In the genomic region with DNA sequence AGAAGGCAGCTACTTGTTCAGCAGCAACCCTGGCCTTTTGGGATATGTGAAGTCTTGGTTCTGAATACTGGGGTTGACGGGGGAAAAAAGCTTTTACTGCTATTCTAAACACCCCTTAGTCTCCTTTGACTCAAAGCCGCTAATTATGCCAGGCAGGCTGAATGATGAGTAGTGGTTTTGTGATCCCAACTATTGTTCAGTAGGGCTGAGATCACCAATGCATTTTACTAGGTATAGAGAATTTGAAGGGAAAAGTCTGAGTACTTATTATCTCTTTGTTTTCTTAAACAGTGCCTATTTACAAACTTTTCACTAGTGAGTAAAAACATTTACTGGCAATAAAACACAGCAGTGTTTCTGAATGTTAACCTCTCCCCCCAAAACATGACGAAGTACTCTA, we compare ENCODE assay signal across 1 cellular context.
TF ChIP-seq lines count a peak whose summit lies in the region.

No MANE protein-coding gene starts in this region.

TF ChIP-seq in GM23338, 12 proteins besides CTCF, POLR2A, EP300 and RAD21 (continued from another document):
- TF ChIP-seq, protein P1, sequence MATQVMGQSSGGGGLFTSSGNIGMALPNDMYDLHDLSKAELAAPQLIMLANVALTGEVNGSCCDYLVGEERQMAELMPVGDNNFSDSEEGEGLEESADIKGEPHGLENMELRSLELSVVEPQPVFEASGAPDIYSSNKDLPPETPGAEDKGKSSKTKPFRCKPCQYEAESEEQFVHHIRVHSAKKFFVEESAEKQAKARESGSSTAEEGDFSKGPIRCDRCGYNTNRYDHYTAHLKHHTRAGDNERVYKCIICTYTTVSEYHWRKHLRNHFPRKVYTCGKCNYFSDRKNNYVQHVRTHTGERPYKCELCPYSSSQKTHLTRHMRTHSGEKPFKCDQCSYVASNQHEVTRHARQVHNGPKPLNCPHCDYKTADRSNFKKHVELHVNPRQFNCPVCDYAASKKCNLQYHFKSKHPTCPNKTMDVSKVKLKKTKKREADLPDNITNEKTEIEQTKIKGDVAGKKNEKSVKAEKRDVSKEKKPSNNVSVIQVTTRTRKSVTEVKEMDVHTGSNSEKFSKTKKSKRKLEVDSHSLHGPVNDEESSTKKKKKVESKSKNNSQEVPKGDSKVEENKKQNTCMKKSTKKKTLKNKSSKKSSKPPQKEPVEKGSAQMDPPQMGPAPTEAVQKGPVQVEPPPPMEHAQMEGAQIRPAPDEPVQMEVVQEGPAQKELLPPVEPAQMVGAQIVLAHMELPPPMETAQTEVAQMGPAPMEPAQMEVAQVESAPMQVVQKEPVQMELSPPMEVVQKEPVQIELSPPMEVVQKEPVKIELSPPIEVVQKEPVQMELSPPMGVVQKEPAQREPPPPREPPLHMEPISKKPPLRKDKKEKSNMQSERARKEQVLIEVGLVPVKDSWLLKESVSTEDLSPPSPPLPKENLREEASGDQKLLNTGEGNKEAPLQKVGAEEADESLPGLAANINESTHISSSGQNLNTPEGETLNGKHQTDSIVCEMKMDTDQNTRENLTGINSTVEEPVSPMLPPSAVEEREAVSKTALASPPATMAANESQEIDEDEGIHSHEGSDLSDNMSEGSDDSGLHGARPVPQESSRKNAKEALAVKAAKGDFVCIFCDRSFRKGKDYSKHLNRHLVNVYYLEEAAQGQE (IDR thresholded peaks at IDR 0.05; ENCODE audit: unreplicated experiment): no peak
